ENCODE assay signal across 9 cellular contexts in genomic region chr9:3906437-3907213, GRCh38.
DNase-seq lines count a peak whose midpoint lies in the region; ATAC-seq and TF ChIP-seq lines count a peak whose summit lies in the region.
"Had no signal": no experiment of that assay in that cellular context is flagged by ENCODE, and none has a peak within 500 bp of the region (broad histone marks: within the 10 kb centered on the region; RNA-seq: fewer than 3 reads in every experiment).

No MANE protein-coding gene starts in this region.

- no peaks in the 10 kb centered on the region for H4K20me1 ChIP-seq in IMR-90 (ENCODE audit: insufficient read depth, low read length)
- no peaks in the 10 kb centered on the region for H4K20me1 ChIP-seq in mammary epithelial cell (ENCODE audit: insufficient read depth, low read length)

- peak overlapping the region; percentile 89 for H2BK5ac ChIP-seq in IMR-90 (ENCODE audit: low read depth, low read length, poor library complexity, severe bottlenecking)

- H3K79me1 ChIP-seq in IMR-90 (ENCODE audit: low read depth in 1 of 2, low read length in 2 of 2), result peaks cover 6 to 22% of the 10 kb centered on the region in 2 experiments; a peak in 3 of 4 replicates

- ATAC-seq in IMR-90 (ENCODE audit: low read depth) (peak; percentile 99), left lung (peak; percentile 95)

- in situ Hi-C loops in IMR-90 (cut with MboI; ENCODE audit: low sequenced_read_pairs) (no loop called here), mammary epithelial cell (cut with MboI; ENCODE audit: low sequenced_read_pairs in 2 of 2) (no loop called here)

- H3K4me2 ChIP-seq in IMR-90 (ENCODE audit: low read depth, low read length) (peak overlapping the region; percentile 29), mammary epithelial cell (ENCODE audit: insufficient read depth, low read depth, low read length) (peak overlapping the region; percentile 65)

- H2BK120ac ChIP-seq in IMR-90 (ENCODE audit: low read depth, low read length), result peak overlapping the region; percentile 96

- H3K14ac ChIP-seq in IMR-90 (replicated peaks; ENCODE audit: low read depth, low read length), result peak overlapping the region; percentile 98

- TF ChIP-seq RAD21 in IMR-90 (IDR thresholded peaks at IDR 0.05; ENCODE audit: low read length), result no peak; the same call in 1 of the 2 replicates

- H3K79me2 ChIP-seq in mammary epithelial cell (ENCODE audit: insufficient read depth, low read length), result no peaks in the 10 kb centered on the region

- H2AK5ac ChIP-seq in IMR-90 (ENCODE audit: low read depth, low read length), result peak overlapping the region; percentile 71

- H4K8ac ChIP-seq in IMR-90 (ENCODE audit: low read depth in 2 of 2, low read length in 2 of 2), result peak overlapping the region; percentile 32 to 85

- H4K91ac ChIP-seq in IMR-90 (ENCODE audit: insufficient read depth, low read depth, low read length), result peak overlapping the region; percentile 88

- peak overlapping the region; percentile 86 for H2BK15ac ChIP-seq in IMR-90 (ENCODE audit: low read depth, low read length)

- peak overlapping the region; percentile 43 for H2AK9ac ChIP-seq in IMR-90 (replicated peaks; ENCODE audit: low read depth, low read length, poor library complexity)

- H3K4ac ChIP-seq in IMR-90 (ENCODE audit: low read depth, low read length), result peak overlapping the region; percentile 91

- H3K36me3 ChIP-seq in IMR-90 (ENCODE audit: control insufficient read depth, insufficient read depth, low read length) (no peaks in the 10 kb centered on the region), mammary epithelial cell (ENCODE audit: insufficient read depth, low read length) (no peaks in the 10 kb centered on the region), left lung (no peaks in the 10 kb centered on the region), vagina (no peaks in the 10 kb centered on the region)

- TF ChIP-seq CTCF in IMR-90 (conservative IDR thresholded peaks at IDR 0.05; ENCODE audit: low read depth, low read length) (no peak), mammary epithelial cell (conservative IDR thresholded peaks at IDR 0.05 in 1 of 2, IDR thresholded peaks at IDR 0.05 in 1 of 2; ENCODE audit: extremely low read depth in 1 of 2, insufficient read depth in 1 of 2, low read depth in 1 of 2, low read length in 2 of 2) (peak; percentile 8 to 21), left lung (IDR thresholded peaks at IDR 0.05) (no peak), vagina (IDR thresholded peaks at IDR 0.05) (no peak)

- TF ChIP-seq POLR2A in IMR-90 (IDR thresholded peaks at IDR 0.05; ENCODE audit: low read depth, low read length) (no peak), vagina (IDR thresholded peaks at IDR 0.05) (no peak)

- H3K23ac ChIP-seq in IMR-90 (ENCODE audit: low read depth, low read length), result peak overlapping the region; percentile 88

- peak overlapping the region; percentile 35 for H4K5ac ChIP-seq in IMR-90 (ENCODE audit: low read depth, low read length)

- peak overlapping the region; percentile 7; the same call in 1 of the 2 replicates for H3K9ac ChIP-seq in IMR-90 (ENCODE audit: low read depth, low read length)
- H3K9ac ChIP-seq in mammary epithelial cell (ENCODE audit: insufficient read depth, low read length), result no peak overlapping the region

- H3K18ac ChIP-seq in IMR-90 (ENCODE audit: low read depth, low read length), result peak overlapping the region; percentile 56; the same call in 1 of the 2 replicates

- dilution Hi-C loops in IMR-90 (cut with HindIII; ENCODE audit: low sequenced_read_pairs, unreplicated experiment), result no loop called here
- dilution Hi-C loops in mammary epithelial cell (cut with HindIII; ENCODE audit: low sequenced_read_pairs), result no loop called here

- H3K27ac ChIP-seq in IMR-90 (ENCODE audit: insufficient read depth, low read length) (peak overlapping the region; percentile 58), mammary epithelial cell (ENCODE audit: insufficient read depth, low read depth, low read length) (peak overlapping the region; percentile 8), left lung (peak overlapping the region in 1 of 2 donors; percentile 28), vagina (no peak overlapping the region)

- H3K9me1 ChIP-seq in IMR-90 (ENCODE audit: insufficient read depth, low read length), result peaks cover 16% of the 10 kb centered on the region

- peak overlapping the region; percentile 60 for H3K56ac ChIP-seq in IMR-90 (ENCODE audit: extremely low read depth, insufficient read depth, low read length)

- whole genome bisulfite sequencing in IMR-90 (ENCODE audit: extremely low coverage in 2 of 2, insufficient read length in 1 of 2), 2 experiments, result 47% methylated on average over 6 of the region's 13 CpGs; no CpG with 5 or more reads in 1 of the 2 experiments
- 9% methylated on average over 11 of the region's 13 CpGs for WGBS in mammary epithelial cell (ENCODE audit: low coverage, missing lambda C conversion rate)

- H2AFZ ChIP-seq in IMR-90 (replicated peaks; ENCODE audit: low read length, poor library complexity), result peak overlapping the region; percentile 76
- H2AFZ ChIP-seq in mammary epithelial cell (ENCODE audit: low read depth, low read length), result peak overlapping the region; percentile 87

- intact Hi-C loops in IMR-90 (cut with micrococcal nuclease), result loop anchor here (10.0 kb wide), 2 partner anchors 172 to 318 kb away; no protein-coding TSS in a partner anchor
- intact Hi-C loops in mammary epithelial cell (cut with micrococcal nuclease), result no loop called here
- intact Hi-C loops in left lung (cut with DNase I), result no loop called here
- intact Hi-C loops in vagina (cut with DNase I), result no loop called here

- peak overlapping the region; percentile 95 for H2BK20ac ChIP-seq in IMR-90 (ENCODE audit: low read depth, low read length)

- H3K9me3 ChIP-seq in IMR-90 (ENCODE audit: control insufficient read depth, insufficient read depth, low read length), result no peaks in the 10 kb centered on the region
- no peaks in the 10 kb centered on the region for H3K9me3 ChIP-seq in mammary epithelial cell (replicated peaks; ENCODE audit: insufficient read depth, low read length)
- no peaks in the 10 kb centered on the region for H3K9me3 ChIP-seq in left lung
- H3K9me3 ChIP-seq in vagina, result no peaks in the 10 kb centered on the region

- DNase-seq in AG08396 (ENCODE audit: low spot score) (peak; percentile 74), IMR-90 (peak; percentile 95), mammary epithelial cell (peak; percentile 89), left lung (peak in 1 of 2 donors; percentile 36), NCI-H510A (lab: John Stamatoyannopoulos, UW) (no peak), vagina (ENCODE audit: extremely low spot score in 2 of 2) (no peak), NCI-H345 treated with DMSO at 0.1 percent for 48 hours (lab: John Stamatoyannopoulos, UW; ENCODE audit: unreplicated experiment) (no peak), NCI-H69 (lab: John Stamatoyannopoulos, UW) (no peak)
- DNase-seq: NCI-H2227 treated with DMSO at 0.1 percent for 48 hours had no signal

- H3K27me3 ChIP-seq in IMR-90 (ENCODE audit: control insufficient read depth, insufficient read depth, low read length) (no peaks in the 10 kb centered on the region), mammary epithelial cell (ENCODE audit: insufficient read depth, low read length) (no peaks in the 10 kb centered on the region), left lung (no peaks in the 10 kb centered on the region), vagina (no peaks in the 10 kb centered on the region)

- POLR2A ChIA-PET in IMR-90 (lab: Charles Lee; ENCODE audit: unreplicated experiment), result no interaction called here

- no peak overlapping the region for H3K4me3 ChIP-seq in IMR-90 (ENCODE audit: insufficient read depth, low read depth, low read length)
- no peak overlapping the region for H3K4me3 ChIP-seq in mammary epithelial cell (replicated peaks in 1 of 3; ENCODE audit: insufficient read depth in 1 of 3, low read depth in 2 of 3, low read length in 3 of 3)
- H3K4me3 ChIP-seq in left lung, result no peak overlapping the region
- no peak overlapping the region for H3K4me3 ChIP-seq in vagina

- H3K4me1 ChIP-seq in IMR-90 (ENCODE audit: control insufficient read depth, insufficient read depth, low read length) (peaks cover 8% of the 10 kb centered on the region), mammary epithelial cell (ENCODE audit: insufficient read depth, low read length) (peaks cover 16% of the 10 kb centered on the region), left lung (peaks cover 0 to 10% of the 10 kb centered on the region in 2 donors), vagina (peaks cover 8% of the 10 kb centered on the region)

- CTCF ChIA-PET in IMR-90 (lab: Yijun Ruan, JAX) (no interaction called here), mammary epithelial cell (lab: Charles Lee; ENCODE audit: low non-redundant PET) (no interaction called here)

- BruUV-seq in IMR-90 (replicated peaks; lab: Mats Ljungman, UMichigan) (no TSS peak), mammary epithelial cell (replicated peaks; lab: Mats Ljungman, UMichigan) (no TSS peak)

TF ChIP-seq in IMR-90, 13 proteins besides CTCF, POLR2A, EP300 and RAD21 (continues in another document):
- TF ChIP-seq RCOR1 (IDR thresholded peaks at IDR 0.05; ENCODE audit: insufficient replicate concordance, low read length), result no peak
- TF ChIP-seq FOS (IDR thresholded peaks at IDR 0.05; ENCODE audit: low read depth, low read length), result peak; percentile 64
- 0 out of 2 replicates have a peak, but pooled peaks have one; percentile 44 for TF ChIP-seq CHD1 (IDR thresholded peaks at IDR 0.05; ENCODE audit: low read depth, low read length)
- no peak for TF ChIP-seq MAFK (IDR thresholded peaks at IDR 0.05; ENCODE audit: low read depth, low read length)
- no peak for TF ChIP-seq ELK1 (IDR thresholded peaks at IDR 0.05; ENCODE audit: borderline replicate concordance, low read depth, low read length)
- TF ChIP-seq NFE2L2 (IDR thresholded peaks at IDR 0.05; ENCODE audit: low read depth, low read length), result no peak
- peak; percentile 12; the same call in 1 of the 2 replicates for TF ChIP-seq SMC3 (IDR thresholded peaks at IDR 0.05; ENCODE audit: low read depth, low read length)
- TF ChIP-seq BHLHE40 (IDR thresholded peaks at IDR 0.05; ENCODE audit: low read depth, low read length), result no peak
- TF ChIP-seq RFX5 (IDR thresholded peaks at IDR 0.05; ENCODE audit: low read depth, low read length), result no peak

Comparison
In these comparisons a context has a peak if more than half of its experiments do, and no peak if none do; other contexts are left out.
1. DNase-seq: peak in AG08396 (single experiment), IMR-90 (single experiment) and mammary epithelial cell (single experiment); none in NCI-H510A (single experiment), vagina (0 of 2), NCI-H345 treated with DMSO at 0.1 percent for 48 hours (single experiment) and NCI-H69 (single experiment).
2. CTCF ChIP-seq: peak in mammary epithelial cell (2 of 2); none in IMR-90 (single experiment), left lung (0 of 2) and vagina (0 of 3).